ENCODE assay signal across 12 cellular contexts in genomic region chr9:79007701-79008483, GRCh38.
A peak's percentile ranks its signal among the peaks of the same experiment; 100 is the strongest.
DNase-seq lines count a peak whose midpoint lies in the region; ATAC-seq and TF ChIP-seq lines count a peak whose summit lies in the region.
"Had no signal": no experiment of that assay in that cellular context is flagged by ENCODE, and none has a peak within 500 bp of the region (broad histone marks: within the 10 kb centered on the region; RNA-seq: fewer than 3 reads in every experiment).

No MANE protein-coding gene starts in this region.

- peak; percentile 85 for ATAC-seq in GM19452 (IDR thresholded peaks at IDR 0.05; ENCODE audit: unreplicated experiment)
- peak; percentile 95 for ATAC-seq in HG02884 (IDR thresholded peaks at IDR 0.05; ENCODE audit: unreplicated experiment)
- ATAC-seq in HG03571 (IDR thresholded peaks at IDR 0.05; ENCODE audit: unreplicated experiment), result peak; percentile 87

- H3K27ac ChIP-seq in hepatocyte, result no peak overlapping the region
- H3K27ac ChIP-seq: thoracic aorta had no signal

- no peaks in the 10 kb centered on the region for H3K4me1 ChIP-seq in hepatocyte (ENCODE audit: insufficient read depth)
- H3K4me1 ChIP-seq: HAP-1 had no signal

- no peak for TF ChIP-seq CTCF in GM12864 (IDR thresholded peaks at IDR 0.05; ENCODE audit: low read depth, low read length, missing control alignments)
- TF ChIP-seq CTCF in hepatocyte (IDR thresholded peaks at IDR 0.05; ENCODE audit: poor library complexity), result no peak

- no peaks in the 10 kb centered on the region for H3K9me3 ChIP-seq in hepatocyte (ENCODE audit: low read depth)
- H3K9me3 ChIP-seq: HAP-1, thoracic aorta had no signal

- no peaks in the 10 kb centered on the region for H4K20me1 ChIP-seq in hepatocyte (ENCODE audit: insufficient read depth, poor library complexity, severe bottlenecking)

- 90% methylated on average over 8 of the region's 8 CpGs for WGBS in hepatocyte (ENCODE audit: low lambda C conversion rate, missing lambda C conversion rate)

- no peak overlapping the region for H2AFZ ChIP-seq in hepatocyte

- no peaks in the 10 kb centered on the region for H3K27me3 ChIP-seq in hepatocyte

- no peaks in the 10 kb centered on the region for H3K36me3 ChIP-seq in hepatocyte (replicated peaks; ENCODE audit: insufficient read depth, low read depth)
- H3K36me3 ChIP-seq: HAP-1, thoracic aorta had no signal

- DNase-seq in GM12864 (ENCODE audit: low read depth) (peak; percentile 57), hepatocyte (ENCODE audit: low spot score) (no peak), activated gamma-delta T cell (lab: John Stamatoyannopoulos, UW) (no peak), COR-L47 (lab: John Stamatoyannopoulos, UW) (no peak), NCI-H1930 (lab: John Stamatoyannopoulos, UW) (no peak)
- DNase-seq: midbrain, NCI-H526 treated with DMSO at 0.1 percent for 48 hours had no signal

- H3K4me3 ChIP-seq in GM12864 (ENCODE audit: low read depth, low read length) (no peak overlapping the region), hepatocyte (no peak overlapping the region)
- H3K4me3 ChIP-seq: HAP-1, thoracic aorta had no signal

- no peaks in the 10 kb centered on the region for H3K9me2 ChIP-seq in hepatocyte (replicated peaks; ENCODE audit: insufficient read depth)

- no peaks in the 10 kb centered on the region for H3K79me2 ChIP-seq in hepatocyte

- H3K4me2 ChIP-seq in hepatocyte, result no peak overlapping the region
